ENCODE assay signal across 8 cellular contexts in the genomic region with DNA sequence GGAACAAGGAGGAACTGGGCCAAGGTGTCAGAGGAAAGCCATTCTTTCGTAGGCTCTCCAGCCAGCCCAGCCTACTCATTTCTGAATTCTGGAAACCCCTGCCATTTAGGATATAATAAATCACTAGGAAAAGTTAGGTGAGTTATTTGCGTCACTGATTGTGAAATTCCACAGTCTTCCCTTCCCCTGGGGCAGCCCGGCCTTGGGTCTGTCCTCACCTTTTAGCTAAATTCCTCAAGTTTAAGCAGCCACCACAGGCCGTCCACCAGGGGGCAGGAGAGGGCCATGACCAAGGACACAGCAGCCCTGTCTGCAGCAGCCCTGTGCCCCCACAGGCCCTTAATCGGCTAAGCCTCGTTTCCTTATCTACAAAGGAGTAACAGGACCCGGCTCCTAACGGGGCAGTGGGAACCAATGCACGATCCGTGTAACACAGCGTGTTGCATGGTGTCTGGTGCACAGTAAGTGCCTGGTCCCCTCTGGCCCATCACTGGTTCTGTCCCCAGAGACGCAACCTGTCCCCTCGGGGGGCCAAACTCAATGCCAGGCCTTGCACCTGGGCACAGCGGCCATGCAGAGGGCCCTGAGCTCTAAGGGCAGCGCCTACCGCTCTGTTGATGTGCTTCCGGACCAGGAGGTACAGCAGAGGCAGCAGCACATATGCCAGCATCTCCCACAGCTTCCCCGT. TPM values are rescaled to one million over a fixed set of nuclear protein-coding genes. Genes with fewer than 3 reads are reported as not detected.
A peak's percentile ranks its signal among the peaks of the same experiment; 100 is the strongest.
DNase-seq lines count a peak whose midpoint lies in the region; ATAC-seq and TF ChIP-seq lines count a peak whose summit lies in the region.

No MANE protein-coding gene starts in this region.

- DNase-seq in GM12865 (ENCODE audit: low read depth) (peak; percentile 96), NB4 (ENCODE audit: low read depth) (peak; percentile 91), T-helper 17 cell (peak; percentile 61 to 84 (median 68)), adrenal gland (peak; percentile 89 to 98 (median 97)), left cardiac atrium (peak; percentile 90), putamen (ENCODE audit: low spot score) (peak; percentile 75)

- H3K4me3 ChIP-seq in GM12865 (ENCODE audit: low read depth, low read length) (no peak overlapping the region), NB4 (ENCODE audit: low read depth, low read length) (no peak overlapping the region), adrenal gland (no peak overlapping the region)

- no peak overlapping the region for H3K4me3 Mint-ChIP-seq in T-helper 17 cell

- peak; percentile 75 for ATAC-seq in T-helper 17 cell
- peak; percentile 87 to 93 for ATAC-seq in left cardiac atrium
- ATAC-seq in GM18502 (IDR thresholded peaks at IDR 0.05; ENCODE audit: poor library complexity, unreplicated experiment) = no peak
- no peak for ATAC-seq in HG03045 (IDR thresholded peaks at IDR 0.05; ENCODE audit: unreplicated experiment)

- H3K27ac Mint-ChIP-seq in T-helper 17 cell = no peak overlapping the region

- H3K27ac ChIP-seq in adrenal gland = peak overlapping the region in 2 of 5 donors; percentile 10 to 61

- no peaks in the 10 kb centered on the region for H3K36me3 Mint-ChIP-seq in T-helper 17 cell (ENCODE audit: low read depth)

- peaks cover 5 to 6% of the 10 kb centered on the region in 2 donors for H3K4me1 ChIP-seq in adrenal gland (replicated peaks in 1 of 2)

- no peaks in the 10 kb centered on the region for H3K36me3 ChIP-seq in adrenal gland (replicated peaks in 1 of 2)

- no peak for TF ChIP-seq POLR2A in NB4 (IDR thresholded peaks at IDR 0.05; ENCODE audit: extremely low read depth, insufficient read length)
- TF ChIP-seq POLR2A in adrenal gland (IDR thresholded peaks at IDR 0.05) = no peak

- 15 to 37% (median 34%) methylated on average over 12 to 18 of the region's 18 CpGs for WGBS in adrenal gland, 4 donors

- TF ChIP-seq CTCF in GM12865 (IDR thresholded peaks at IDR 0.05; ENCODE audit: insufficient read depth, low read depth, low read length, missing control alignments) = peak; percentile 93
- TF ChIP-seq CTCF in NB4 (IDR thresholded peaks at IDR 0.05; ENCODE audit: low read depth, low read length) = peak; percentile 82
- TF ChIP-seq CTCF in adrenal gland (IDR thresholded peaks at IDR 0.05) = peak; percentile 94 to 97 (median 96)

- H3K9me3 ChIP-seq in T-helper 17 cell (ENCODE audit: control insufficient read depth, low read length, poor library complexity, severe bottlenecking) = no peaks in the 10 kb centered on the region
- H3K9me3 ChIP-seq in adrenal gland (replicated peaks in 1 of 3) = no peaks in the 10 kb centered on the region

- H3K4me1 Mint-ChIP-seq in T-helper 17 cell = peaks cover 7% of the 10 kb centered on the region

- intact Hi-C loops in adrenal gland (cut with DNase I) (loop anchor here in 1 of 2 donors (5.0 kb wide), 1 partner anchor 86 kb away; no protein-coding TSS in a partner anchor), left cardiac atrium (cut with DNase I) (loop anchor here in 1 of 2 donors (2.0 kb wide), 1 partner anchor 86 kb away; no protein-coding TSS in a partner anchor)

- no peaks in the 10 kb centered on the region for H3K27me3 ChIP-seq in adrenal gland

- H3K27me3 Mint-ChIP-seq in T-helper 17 cell = no peaks in the 10 kb centered on the region

RNA-seq across cellular contexts. Expression of a gene that starts 18.1 kb away (rescaled TPM):
- total RNA-seq in T-helper 17 cell = 1 to 10 TPM; 4.4 to 5.6 TPM
- 10 to 100 TPM in 4 of 8 donors, 1 to 10 TPM in 4; 5.0 to 16.8 (median 9.8) TPM for total RNA-seq in adrenal gland
- polyA plus RNA-seq in adrenal gland = 1 to 10 TPM; 2.0 to 6.7 (median 2.9) TPM
- 10 to 100 TPM; 18.8 to 40.6 TPM for total RNA-seq in left cardiac atrium

RNA-seq across cellular contexts. Expression of a gene that starts 41.4 kb away (rescaled TPM):
- total RNA-seq in T-helper 17 cell (under 1 TPM in 1 of 2 donors, not detected in 1; 0.85 TPM), adrenal gland (10 to 100 TPM in 5 of 8 donors, 1 to 10 TPM in 3; 1.1 to 29.9 (median 14.9) TPM), left cardiac atrium (1 to 10 TPM; 2.0 to 3.8 TPM)
- polyA plus RNA-seq in adrenal gland = 1 to 10 TPM; 2.4 to 5.7 (median 2.8) TPM

Comparison
In these comparisons a context has a peak if more than half of its experiments do, and no peak if none do; other contexts are left out.
1. ATAC-seq: peak in T-helper 17 cell (single experiment) and left cardiac atrium (2 of 2); none in GM18502 (single experiment) and HG03045 (single experiment).
2. Peak in every context shown above with its lines, with median percentiles within 50 percentile points of each other: DNase-seq and CTCF ChIP-seq.